In the genomic region with DNA sequence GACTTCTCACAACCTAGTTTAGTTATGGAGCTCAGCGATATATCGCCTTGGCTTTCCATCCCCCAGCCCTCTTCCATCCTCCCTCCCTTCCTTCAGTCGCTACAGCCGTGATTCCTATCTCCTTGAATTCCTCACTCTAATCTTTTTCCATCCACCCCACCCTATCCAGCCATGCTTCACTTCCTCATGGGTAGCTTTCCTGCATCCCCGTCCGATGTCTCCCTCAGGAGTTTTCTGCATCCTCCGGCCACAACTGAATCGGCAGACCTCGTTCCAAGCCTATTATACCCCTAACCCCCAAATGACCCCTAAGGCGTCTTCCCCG, we compare ENCODE assay signal across 8 cellular contexts. TPM values are rescaled to one million over a fixed set of nuclear protein-coding genes. Genes with fewer than 3 reads are reported as not detected.
A peak's percentile ranks its signal among the peaks of the same experiment; 100 is the strongest.
DNase-seq lines count a peak whose midpoint lies in the region; FAIRE-seq and TF ChIP-seq lines count a peak whose summit lies in the region.

No MANE protein-coding gene starts in this region.

- no peaks in the 10 kb centered on the region for H3K27me3 ChIP-seq in bronchial epithelial cell (ENCODE audit: control insufficient read depth, insufficient read depth, low read length)
- no peaks in the 10 kb centered on the region for H3K27me3 ChIP-seq in mesendoderm (ENCODE audit: insufficient read depth, low read length, poor library complexity)
- H3K27me3 ChIP-seq in vagina = no peaks in the 10 kb centered on the region

- H3K4me1 ChIP-seq in mesendoderm (ENCODE audit: control insufficient read depth, low read depth, low read length) (no peaks in the 10 kb centered on the region), vagina (peaks cover 14% of the 10 kb centered on the region)

- no peak overlapping the region for H2BK15ac ChIP-seq in mesendoderm (replicated peaks; ENCODE audit: low read depth)

- H3K56ac ChIP-seq in mesendoderm (ENCODE audit: low read length) = peak overlapping the region; percentile 90

- no peaks in the 10 kb centered on the region for H3K36me3 ChIP-seq in bronchial epithelial cell (ENCODE audit: control insufficient read depth, insufficient read depth, low read length)
- H3K36me3 ChIP-seq in mesendoderm (ENCODE audit: control insufficient read depth, insufficient read depth, low read length) = no peaks in the 10 kb centered on the region
- no peaks in the 10 kb centered on the region for H3K36me3 ChIP-seq in vagina

- FAIRE-seq in bronchial epithelial cell (lab: Jason Lieb, UNC) = no peak

- no peaks in the 10 kb centered on the region for H3K79me1 ChIP-seq in mesendoderm (ENCODE audit: low read length)

- H3K27ac ChIP-seq in mesendoderm (ENCODE audit: low read depth, low read length) (peak overlapping the region; percentile 64), vagina (peak overlapping the region; percentile 79)

- H3K18ac ChIP-seq in mesendoderm (ENCODE audit: low read length) = no peak overlapping the region

- no CpG with 5 or more reads among the region's 11 CpGs for WGBS in mesendoderm (ENCODE audit: extremely low coverage, insufficient coverage, low lambda C conversion rate)

- no peak for TF ChIP-seq POLR2A in vagina (IDR thresholded peaks at IDR 0.05)

- no peak for DNase-seq in GM12864 (ENCODE audit: low read depth)
- peak; percentile 18 for DNase-seq in HuH-7.5 (ENCODE audit: low spot score)
- DNase-seq in bronchial epithelial cell (ENCODE audit: low read depth) = no peak
- peak; percentile 65 for DNase-seq in mesendoderm
- DNase-seq in vagina (ENCODE audit: extremely low spot score in 2 of 2) = no peak
- no peak for DNase-seq in cortex of kidney (lab: John Stamatoyannopoulos, UW)
- DNase-seq in A172 (ENCODE audit: low spot score) = no peak
- DNase-seq in activated gamma-delta T cell treated with Interleukin-2 at 50 U/mL for 16 hours = no peak

- no peak overlapping the region for H4K8ac ChIP-seq in mesendoderm (ENCODE audit: low read depth, low read length)

- H3K9me3 ChIP-seq in vagina = no peaks in the 10 kb centered on the region

- intact Hi-C loops in vagina (cut with DNase I) = loop anchor here (10.0 kb wide), 1 partner anchor 107 kb away; no protein-coding TSS in a partner anchor

- peak overlapping the region; percentile 80 for H3K4me3 ChIP-seq in GM12864 (ENCODE audit: low read depth, low read length)
- peak overlapping the region; percentile 62 for H3K4me3 ChIP-seq in bronchial epithelial cell (ENCODE audit: low read depth, low read length)
- H3K4me3 ChIP-seq in mesendoderm (ENCODE audit: low read length) = peak overlapping the region; percentile 74
- H3K4me3 ChIP-seq in vagina = peak overlapping the region; percentile 54 to 62

- H3K9ac ChIP-seq in mesendoderm (ENCODE audit: low read length) = peak overlapping the region; percentile 68

- H3K79me2 ChIP-seq in mesendoderm (ENCODE audit: control insufficient read depth, insufficient read depth, low read length) = peaks cover 14% of the 10 kb centered on the region

- no peak overlapping the region for H3K23ac ChIP-seq in mesendoderm (ENCODE audit: low read length)

- no peak overlapping the region for H2BK5ac ChIP-seq in mesendoderm (ENCODE audit: low read length)

- no peak for TF ChIP-seq CTCF in GM12864 (IDR thresholded peaks at IDR 0.05; ENCODE audit: low read depth, low read length, missing control alignments)
- no peak for TF ChIP-seq CTCF in bronchial epithelial cell (IDR thresholded peaks at IDR 0.05; ENCODE audit: insufficient read depth, low read length, severe bottlenecking)
- TF ChIP-seq CTCF in vagina (IDR thresholded peaks at IDR 0.05) = no peak

- peak overlapping the region; percentile 42 for H3K4ac ChIP-seq in mesendoderm (ENCODE audit: low read depth, low read length)

- no peak overlapping the region for H4K5ac ChIP-seq in mesendoderm (ENCODE audit: low read length)

- no peak overlapping the region for H2AK5ac ChIP-seq in mesendoderm (ENCODE audit: low read length)

- peak overlapping the region; percentile 35 for H3K4me2 ChIP-seq in mesendoderm (ENCODE audit: low read length)

- H2BK120ac ChIP-seq in mesendoderm (ENCODE audit: low read depth, low read length) = no peak overlapping the region

RNA-seq across cellular contexts. Expression of gene SNX12, which starts 0.4 kb away (rescaled TPM):
- 74.5 and 75.3 TPM in 2 replicates for total RNA-seq in bronchial epithelial cell
- 83.5 TPM for polyA plus RNA-seq in mesendoderm (2013, experiment 1 of 2)
- polyA plus RNA-seq in mesendoderm (2013, experiment 2 of 2) = 79.9 TPM
- 25.0 TPM for total RNA-seq in vagina
- 69.0 and 101 TPM in 2 replicates for total RNA-seq in A172 (2014; rRNA removed; shearing (Covaris generic))

RNA-seq across cellular contexts. Expression of gene FOXO4, which starts 28.0 kb away (rescaled TPM):
- 3.2 and 6.8 TPM in 2 replicates for total RNA-seq in bronchial epithelial cell
- polyA plus RNA-seq in mesendoderm (2013, experiment 1 of 2) = 23.8 TPM
- polyA plus RNA-seq in mesendoderm (2013, experiment 2 of 2) = 24.1 TPM
- total RNA-seq in vagina = 22.8 TPM
- total RNA-seq in A172 (2014; rRNA removed; shearing (Covaris generic)) = 0.98 and 2.4 TPM in 2 replicates

RNA-seq across cellular contexts. Expression of gene CXorf65, which starts 38.9 kb away (rescaled TPM):
- total RNA-seq in bronchial epithelial cell = not detected in 2 replicates
- 0.14 TPM for polyA plus RNA-seq in mesendoderm (2013, experiment 1 of 2)
- polyA plus RNA-seq in mesendoderm (2013, experiment 2 of 2) = 0.28 TPM
- not detected for total RNA-seq in vagina
- not detected in 2 replicates for total RNA-seq in A172 (2014; rRNA removed; shearing (Covaris generic))

RNA-seq across cellular contexts. Expression of gene IL2RG, which starts 43.7 kb away (rescaled TPM):
- total RNA-seq in bronchial epithelial cell (0.26 TPM in 1 of 2 replicates, not detected in the other), vagina (4.2 TPM)
- 0.04 TPM for polyA plus RNA-seq in mesendoderm (2013, experiment 1 of 2)
- 0.01 TPM for polyA plus RNA-seq in mesendoderm (2013, experiment 2 of 2)
- 0.22 and 1.4 TPM in 2 replicates for total RNA-seq in A172 (2014; rRNA removed; shearing (Covaris generic))

RNA-seq across cellular contexts. Expression of gene MED12, which starts 50.7 kb away (rescaled TPM):
- total RNA-seq in bronchial epithelial cell = 8.2 and 16.3 TPM in 2 replicates
- polyA plus RNA-seq in mesendoderm (2013, experiment 1 of 2) = 11.3 TPM
- polyA plus RNA-seq in mesendoderm (2013, experiment 2 of 2) = 10.7 TPM
- total RNA-seq in vagina = 39.3 TPM
- 16.9 and 26.8 TPM in 2 replicates for total RNA-seq in A172 (2014; rRNA removed; shearing (Covaris generic))

Comparison
In these comparisons a context has a peak if more than half of its experiments do, and no peak if none do; other contexts are left out.
1. DNase-seq: peak in HuH-7.5 (single experiment) and mesendoderm (single experiment); none in GM12864 (single experiment), bronchial epithelial cell (single experiment), vagina (0 of 2), cortex of kidney (single experiment), A172 (single experiment) and activated gamma-delta T cell treated with Interleukin-2 at 50 U/mL for 16 hours (single experiment).
2. Peak in every context shown above with its lines, with median percentiles within 50 percentile points of each other: H3K4me3 ChIP-seq.